ENCODE assay signal across 17 cellular contexts in the genomic region with DNA sequence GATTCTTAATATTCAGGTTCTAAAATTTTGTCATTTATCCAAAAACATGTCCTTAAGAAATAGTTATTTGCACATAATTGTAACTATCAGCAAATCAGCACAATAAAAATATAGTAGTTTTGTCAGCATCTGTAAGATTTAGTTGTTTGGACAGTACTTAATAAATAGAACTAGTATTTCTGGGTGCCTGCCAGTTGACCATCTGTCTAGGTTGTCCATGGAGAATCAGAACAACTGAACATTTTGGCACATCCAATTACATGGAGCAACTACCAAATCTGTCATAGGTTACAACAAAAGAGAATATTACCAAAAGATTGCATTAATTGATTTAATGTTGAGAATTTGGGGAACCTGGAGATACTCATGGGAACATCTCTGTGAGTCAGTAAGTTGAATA.
"Had no signal": no experiment of that assay in that cellular context is flagged by ENCODE, and none has a peak within 500 bp of the region (broad histone marks: within the 10 kb centered on the region; RNA-seq: fewer than 3 reads in every experiment).

No MANE protein-coding gene starts in this region.

- H3K36me3 ChIP-seq: neural progenitor cell, right lobe of liver, tibial artery had no signal

- H3K27ac ChIP-seq: neural progenitor cell, parathyroid adenoma, right lobe of liver, testis, tibial artery had no signal

- H3K4me1 ChIP-seq: parathyroid adenoma, right lobe of liver, testis, tibial artery had no signal

- H3K27me3 ChIP-seq: neural progenitor cell, right lobe of liver, testis, tibial artery had no signal

- H3K9me3 ChIP-seq: right lobe of liver, testis, tibial artery had no signal

- H3K79me2 ChIP-seq: parathyroid adenoma had no signal

- H3K4me2 ChIP-seq: neural progenitor cell, smooth muscle cell had no signal

- H2AFZ ChIP-seq: neural progenitor cell, parathyroid adenoma had no signal

- DNase-seq: cortex of kidney; effector memory CD8-positive, alpha-beta T cell; head of caudate nucleus; kidney; naive B cell; right lobe of liver; stimulated activated CD4-positive, alpha-beta T cell treated with anti-CD3 and anti-CD28 coated beads, Interleukin-2, amount 100 ng/mL, for 24 hours; stimulated activated CD4-positive, alpha-beta T cell treated with anti-CD3 and anti-CD28 coated beads, Interleukin-4, amount 100 ng/mL, for 24 hours; stimulated activated naive CD4-positive, alpha-beta T cell treated with Interleukin-2 at 50 U/mL for 16 hours; testis; tibial artery had no signal

- H3K4me3 ChIP-seq: lung, neural progenitor cell, right lobe of liver, smooth muscle cell, testis, tibial artery had no signal

- ATAC-seq: effector memory CD8-positive, alpha-beta T cell; left lobe of liver; right lobe of liver; stimulated activated effector memory CD8-positive, alpha-beta T cell treated with anti-CD3 and anti-CD28 coated beads, Interleukin-12 subunit alpha, Interleukin-12 subunit beta, amount 100 ng/mL, for 72 hours had no signal

- H3K9ac ChIP-seq: neural progenitor cell, parathyroid adenoma had no signal
